ENCODE assay signal across 18 cellular contexts in genomic region chr12:132133952-132134652, GRCh38. TPM values are rescaled to one million over a fixed set of nuclear protein-coding genes. Genes with fewer than 3 reads are reported as not detected.
DNase-seq lines count a peak whose midpoint lies in the region; ATAC-seq and TF ChIP-seq lines count a peak whose summit lies in the region.
"Had no signal": no experiment of that assay in that cellular context is flagged by ENCODE, and none has a peak within 500 bp of the region (broad histone marks: within the 10 kb centered on the region; RNA-seq: fewer than 3 reads in every experiment).

No MANE protein-coding gene starts in this region.

- peak; percentile 48 for ATAC-seq in PC-3
- no peak for ATAC-seq in T-cell (replicated peaks in 1 of 4)
- ATAC-seq in CD4-positive, alpha-beta T cell (ENCODE audit: poor library complexity), result no peak
- ATAC-seq: activated CD8-positive, alpha-beta memory T cell treated with anti-CD3 and anti-CD28 coated beads, Interleukin-2, amount 10 ng/mL, durations not matched to agents 7 days and 5 days had no signal

- DNase-seq in Caco-2, result peak; percentile 52 to 60
- DNase-seq in NCI-H1105 (lab: John Stamatoyannopoulos, UW), result peak; percentile 63
- DNase-seq in PC-3, result no peak
- DNase-seq in left kidney (ENCODE audit: low read depth, low spot score), result peak; percentile 56
- no peak for DNase-seq in T-cell
- no peak for DNase-seq in NCI-H524 (lab: John Stamatoyannopoulos, UW)
- DNase-seq in GM13976 (ENCODE audit: low spot score), result no peak
- no peak for DNase-seq in CD4-positive, alpha-beta T cell
- DNase-seq: activated CD8-positive, alpha-beta memory T cell treated with anti-CD3 and anti-CD28 coated beads, Interleukin-2, amount 10 ng/mL, durations not matched to agents 7 days and 5 days; dermis blood vessel endothelial cell; GOT3; Karpas-422; left cardiac atrium; stimulated activated CD4-positive, alpha-beta T cell treated with anti-CD3 and anti-CD28 coated beads, Interleukin-15, amount 100 ng/mL, for 24 hours; stimulated activated CD8-positive, alpha-beta memory T cell treated with anti-CD3 and anti-CD28 coated beads, Interleukin-4, amount 100 ng/mL, for 48 hours; T1000 had no signal

- H3K27me3 Mint-ChIP-seq in Caco-2 (ENCODE audit: insufficient read depth, unreplicated experiment) (no peaks in the 10 kb centered on the region), T-cell (no peaks in the 10 kb centered on the region)
- no peaks in the 10 kb centered on the region for H3K27me3 Mint-ChIP-seq in CD4-positive, alpha-beta T cell
- H3K27me3 Mint-ChIP-seq: activated CD8-positive, alpha-beta memory T cell treated with anti-CD3 and anti-CD28 coated beads, Interleukin-2, amount 10 ng/mL, durations not matched to agents 7 days and 5 days had no signal

- POLR2A ChIA-PET in Caco-2 (lab: Charles Lee), result interaction anchor here (0.6 kb wide), 1 partner anchor 296 kb away, joined by 5 read pairs; no protein-coding TSS in a partner anchor
- POLR2A ChIA-PET in PC-3 (lab: Charles Lee; ENCODE audit: unreplicated experiment), result no interaction called here
- POLR2A ChIA-PET in T-cell (lab: Charles Lee), result no interaction called here
- POLR2A ChIA-PET in CD4-positive, alpha-beta T cell (lab: Charles Lee), result no interaction called here

- H3K4me1 Mint-ChIP-seq in Caco-2 (ENCODE audit: low read depth, unreplicated experiment) (no peaks in the 10 kb centered on the region), T-cell (no peaks in the 10 kb centered on the region)
- no peaks in the 10 kb centered on the region for H3K4me1 Mint-ChIP-seq in CD4-positive, alpha-beta T cell (ENCODE audit: low read depth)
- H3K4me1 Mint-ChIP-seq: activated CD8-positive, alpha-beta memory T cell treated with anti-CD3 and anti-CD28 coated beads, Interleukin-2, amount 10 ng/mL, durations not matched to agents 7 days and 5 days had no signal

- H3K4me3 ChIP-seq in Caco-2 (ENCODE audit: low read depth, low read length) (no peak overlapping the region), PC-3 (ENCODE audit: low read length) (no peak overlapping the region)
- H3K4me3 ChIP-seq: BLaER1 treated with 17β-estradiol and CSF1 and Interleukin-3, amounts not matched to agents 10 nM and 100 nM had no signal

- no peaks in the 10 kb centered on the region for H4K20me1 ChIP-seq in PC-3 (ENCODE audit: low read length)

- no peak overlapping the region for H2AFZ ChIP-seq in PC-3 (ENCODE audit: low read length)

- H3K79me2 ChIP-seq in PC-3 (ENCODE audit: low read length), result no peaks in the 10 kb centered on the region

- CTCF ChIA-PET in Caco-2 (lab: Charles Lee) (interaction anchor here (1.2 kb wide), 1 partner anchor 280 kb away, joined by 6 read pairs; no protein-coding TSS in a partner anchor), PC-3 (lab: Charles Lee) (no interaction called here), T-cell (lab: Charles Lee) (no interaction called here)
- CTCF ChIA-PET in CD4-positive, alpha-beta T cell (lab: Charles Lee), result no interaction called here

- intact Hi-C loops in Caco-2 (cut with micrococcal nuclease; ENCODE audit: unreplicated experiment), result no loop called here
- intact Hi-C loops in PC-3 (cut with micrococcal nuclease), result no loop called here
- intact Hi-C loops in CD4-positive, alpha-beta T cell (cut with DNase I, micrococcal nuclease), result no loop called here

- BruUV-seq in Caco-2 (replicated peaks; lab: Mats Ljungman, UMichigan) (no TSS peak), PC-3 (replicated peaks; lab: Mats Ljungman, UMichigan) (no TSS peak)

- H3K4me1 ChIP-seq in Caco-2 (no peaks in the 10 kb centered on the region), PC-3 (ENCODE audit: insufficient read depth, low read length) (no peaks in the 10 kb centered on the region)

- H3K4me3 Mint-ChIP-seq in Caco-2 (ENCODE audit: unreplicated experiment) (no peak overlapping the region), T-cell (no peak overlapping the region)
- H3K4me3 Mint-ChIP-seq in CD4-positive, alpha-beta T cell, result no peak overlapping the region
- H3K4me3 Mint-ChIP-seq: activated CD8-positive, alpha-beta memory T cell treated with anti-CD3 and anti-CD28 coated beads, Interleukin-2, amount 10 ng/mL, durations not matched to agents 7 days and 5 days had no signal

- no peak overlapping the region for H3K27ac Mint-ChIP-seq in Caco-2 (ENCODE audit: unreplicated experiment)
- H3K27ac Mint-ChIP-seq in T-cell, result no peak overlapping the region
- no peak overlapping the region for H3K27ac Mint-ChIP-seq in CD4-positive, alpha-beta T cell
- H3K27ac Mint-ChIP-seq: activated CD8-positive, alpha-beta memory T cell treated with anti-CD3 and anti-CD28 coated beads, Interleukin-2, amount 10 ng/mL, durations not matched to agents 7 days and 5 days had no signal

- H3F3A ChIP-seq in PC-3 (ENCODE audit: low read length, unreplicated experiment), result no peaks in the 10 kb centered on the region

- H3K9me2 ChIP-seq in PC-3 (replicated peaks; ENCODE audit: low read length), result no peaks in the 10 kb centered on the region

- H3K27me3 ChIP-seq in Caco-2 (replicated peaks; ENCODE audit: control insufficient read depth, insufficient read depth, low read length) (no peaks in the 10 kb centered on the region), PC-3 (ENCODE audit: low read length) (no peaks in the 10 kb centered on the region)
- H3K27me3 ChIP-seq in CD4-positive, alpha-beta T cell (ENCODE audit: control insufficient read depth, insufficient read depth, low read length), result no peaks in the 10 kb centered on the region
- H3K27me3 ChIP-seq: BLaER1 treated with 17β-estradiol and CSF1 and Interleukin-3, amounts not matched to agents 10 nM and 100 nM; neutrophil had no signal

- no peak overlapping the region for H3K4me2 ChIP-seq in PC-3 (ENCODE audit: low read length)
- H3K4me2 ChIP-seq: BLaER1 treated with 17β-estradiol and CSF1 and Interleukin-3, amounts not matched to agents 10 nM and 100 nM had no signal

- H3K9ac ChIP-seq in PC-3 (ENCODE audit: low read length), result no peak overlapping the region
- H3K9ac ChIP-seq: BLaER1 treated with 17β-estradiol and CSF1 and Interleukin-3, amounts not matched to agents 10 nM and 100 nM had no signal

- H3K9me3 Mint-ChIP-seq in Caco-2 (ENCODE audit: unreplicated experiment), result no peaks in the 10 kb centered on the region
- H3K9me3 Mint-ChIP-seq in T-cell, result peaks cover 0 to 3% (median 0%) of the 10 kb centered on the region in 3 donors
- H3K9me3 Mint-ChIP-seq in CD4-positive, alpha-beta T cell, result no peaks in the 10 kb centered on the region

- H3K36me3 Mint-ChIP-seq in Caco-2 (ENCODE audit: insufficient read depth, unreplicated experiment) (peaks cover 37% of the 10 kb centered on the region), T-cell (peaks cover 7% of the 10 kb centered on the region)
- H3K36me3 Mint-ChIP-seq in CD4-positive, alpha-beta T cell (ENCODE audit: low read depth), result peaks cover 8% of the 10 kb centered on the region

- in situ Hi-C loops in GM13976 (cut with MboI; ENCODE audit: low sequenced_read_pairs, unreplicated experiment), result no loop called here

- H3K36me3 ChIP-seq in Caco-2 (ENCODE audit: control insufficient read depth, insufficient read depth, low read length), result no peaks in the 10 kb centered on the region
- H3K36me3 ChIP-seq in PC-3 (ENCODE audit: low read depth, low read length), result 0 out of 2 replicates have a peak, but pooled peaks cover 7% of the 10 kb centered on the region

- no peaks in the 10 kb centered on the region for H3K9me3 ChIP-seq in Caco-2
- H3K9me3 ChIP-seq in PC-3 (ENCODE audit: low read length), result no peaks in the 10 kb centered on the region
- no peaks in the 10 kb centered on the region for H3K9me3 ChIP-seq in CD4-positive, alpha-beta T cell (ENCODE audit: control insufficient read depth, low read length)
- H3K9me3 ChIP-seq: BLaER1 treated with 17β-estradiol and CSF1 and Interleukin-3, amounts not matched to agents 10 nM and 100 nM; neutrophil had no signal

- H3K27ac ChIP-seq in PC-3 (ENCODE audit: low read length), result no peak overlapping the region
- no peak overlapping the region for H3K27ac ChIP-seq in CD4-positive, alpha-beta T cell (ENCODE audit: low read depth, low read length)
- H3K27ac ChIP-seq: BLaER1 treated with 17β-estradiol and CSF1 and Interleukin-3, amounts not matched to agents 10 nM and 100 nM; neutrophil had no signal

- TF ChIP-seq CTCF in Caco-2 (IDR thresholded peaks at IDR 0.05; ENCODE audit: insufficient read depth in 1 of 2, low read depth in 1 of 2, low read length in 1 of 2, severe bottlenecking in 1 of 2, unreplicated experiment in 1 of 2) (peak; percentile 27 to 41), PC-3 (conservative IDR thresholded peaks at IDR 0.05; ENCODE audit: low read depth, low read length) (no peak), GM13976 (IDR thresholded peaks at IDR 0.05; ENCODE audit: borderline replicate concordance, control extremely low read depth, extremely low read depth, insufficient read depth, missing control alignments) (no peak)
- no peak for TF ChIP-seq CTCF in CD4-positive, alpha-beta T cell (IDR thresholded peaks at IDR 0.05)

RNA-seq across cellular contexts. Expression of gene DDX51, which starts 10.0 kb away (rescaled TPM):
- total RNA-seq in Caco-2 (2022), result 35.5 and 40.4 TPM in 2 replicates
- 26.7 and 37.9 TPM in 2 replicates for total RNA-seq in PC-3 (2014; rRNA removed)
- 10 to 100 TPM; 41.9 to 58.6 (median 49.0) TPM for total RNA-seq in T-cell
- total RNA-seq in CD4-positive, alpha-beta T cell, result 10 to 100 TPM; 58.0 to 59.3 TPM

RNA-seq across cellular contexts. Expression of gene NOC4L, which starts 10.2 kb away (rescaled TPM):
- total RNA-seq in Caco-2 (2022), result 39.6 and 40.7 TPM in 2 replicates
- total RNA-seq in PC-3 (2014; rRNA removed), result 44.4 and 48.3 TPM in 2 replicates
- 10 to 100 TPM; 14.6 to 28.9 (median 26.4) TPM for total RNA-seq in T-cell
- 10 to 100 TPM; 21.8 to 22.3 TPM for total RNA-seq in CD4-positive, alpha-beta T cell

Comparison
In these comparisons a context has a peak if more than half of its experiments do, and no peak if none do; other contexts are left out.
1. DNase-seq: peak in Caco-2 (2 of 2), NCI-H1105 (single experiment) and left kidney (single experiment); none in PC-3 (single experiment), T-cell (0 of 34), NCI-H524 (0 of 2), GM13976 (single experiment) and CD4-positive, alpha-beta T cell (0 of 10).
2. CTCF ChIP-seq: peak in Caco-2 (2 of 2); none in PC-3 (single experiment), GM13976 (single experiment) and CD4-positive, alpha-beta T cell (single experiment).